24 cellular contexts compared by ENCODE assay signal in the genomic region with DNA sequence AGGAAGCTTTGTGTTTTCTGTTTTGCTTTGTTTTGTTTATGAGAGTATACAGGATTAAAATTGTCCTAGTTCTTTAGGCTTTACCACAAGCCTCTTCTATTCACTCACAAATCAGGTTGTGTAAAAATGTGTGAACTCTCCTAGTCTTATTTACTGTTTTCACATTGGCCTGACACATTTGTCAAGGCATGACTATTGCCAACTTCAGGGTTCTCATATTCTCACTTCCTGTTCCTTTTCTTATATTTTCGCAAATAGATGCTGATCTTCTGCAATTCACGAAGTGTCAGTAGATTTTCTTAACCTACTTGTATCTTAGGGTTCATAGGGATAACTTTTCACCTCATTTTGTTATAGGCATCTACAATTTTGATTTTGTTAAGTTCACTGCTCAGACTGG.
DNase-seq lines count a peak whose midpoint lies in the region; ATAC-seq and TF ChIP-seq lines count a peak whose summit lies in the region.
"Had no signal": no experiment of that assay in that cellular context is flagged by ENCODE, and none has a peak within 500 bp of the region (broad histone marks: within the 10 kb centered on the region; RNA-seq: fewer than 3 reads in every experiment).

No MANE protein-coding gene starts in this region.

- peaks cover 0 to 11% (median 7%) of the 10 kb centered on the region in 4 donors for H3K4me1 ChIP-seq in right lobe of liver

- peak overlapping the region in 2 of 3 donors; percentile 12 to 20 for H3K27ac Mint-ChIP-seq in IgD-negative memory B cell
- H3K27ac Mint-ChIP-seq: CD8-positive, alpha-beta T cell; T-helper 17 cell had no signal

- H3K4me3 ChIP-seq in right lobe of liver: no peak overlapping the region
- H3K4me3 ChIP-seq: BLaER1 treated with 17β-estradiol and CSF1 and Interleukin-3, amounts not matched to agents 10 nM and 100 nM; K562; MG63 had no signal

- no peaks in the 10 kb centered on the region for H3K27me3 Mint-ChIP-seq in IgD-negative memory B cell
- H3K27me3 Mint-ChIP-seq: T-helper 17 cell had no signal

- H3K4me3 Mint-ChIP-seq in IgD-negative memory B cell: no peak overlapping the region
- H3K4me3 Mint-ChIP-seq: CD8-positive, alpha-beta T cell; T-helper 17 cell had no signal

- H3K27me3 ChIP-seq in right lobe of liver: no peaks in the 10 kb centered on the region
- H3K27me3 ChIP-seq: BLaER1 treated with 17β-estradiol and CSF1 and Interleukin-3, amounts not matched to agents 10 nM and 100 nM; MG63 had no signal

- H3K4me1 Mint-ChIP-seq in IgD-negative memory B cell: peaks cover 0 to 3% (median 0%) of the 10 kb centered on the region in 3 donors

- DNase-seq in SIG-M5 treated with dmso at 0.1 percent for 504 hours (lab: John Stamatoyannopoulos, UW; ENCODE audit: unreplicated experiment) (peak; percentile 26), SIG-M5 (lab: John Stamatoyannopoulos, UW) (no peak), NOMO-1 treated with DMSO at 0.1 percent for 48 hours (lab: John Stamatoyannopoulos, UW; ENCODE audit: unreplicated experiment) (peak; percentile 58), right lobe of liver (no peak), superior temporal gyrus (ENCODE audit: extremely low spot score) (no peak), NCI-H2171 (lab: John Stamatoyannopoulos, UW) (no peak), kidney tubule cell (ENCODE audit: low spot score) (no peak)
- DNase-seq: ACHN; CD8-positive, alpha-beta T cell; DND-41; MG63; NCI-H1105 treated with DMSO at 0.1 percent for 48 hours; NCI-H1694; NCI-H2081; NCI-H2171 treated with DMSO at 0.1 percent for 48 hours; NCI-H524 treated with DMSO at 0.1 percent for 48 hours; NCI-H82; SW 1271; T-helper 17 cell had no signal

- ATAC-seq in right lobe of liver: peak; percentile 24 to 75 (median 68)
- ATAC-seq: CD8-positive, alpha-beta T cell; K562; Panc1; T-helper 17 cell had no signal

- intact Hi-C loops in right lobe of liver (cut with DNase I): no loop called here

- WGBS in right lobe of liver (ENCODE audit: insufficient coverage, low coverage, low lambda C conversion rate, missing lambda C conversion rate): 45% methylated on average over 2 of the region's 2 CpGs

- no peaks in the 10 kb centered on the region for H3K9me3 Mint-ChIP-seq in IgD-negative memory B cell
- H3K9me3 Mint-ChIP-seq: CD8-positive, alpha-beta T cell had no signal

- H3K36me3 Mint-ChIP-seq in IgD-negative memory B cell: peaks cover 1% of the 10 kb centered on the region
- H3K36me3 Mint-ChIP-seq: CD8-positive, alpha-beta T cell had no signal

- no peak for TF ChIP-seq POLR2A in right lobe of liver (IDR thresholded peaks at IDR 0.05)

- H3K9me3 ChIP-seq in right lobe of liver: no peaks in the 10 kb centered on the region
- H3K9me3 ChIP-seq: BLaER1 treated with 17β-estradiol and CSF1 and Interleukin-3, amounts not matched to agents 10 nM and 100 nM; MG63 had no signal

- no peaks in the 10 kb centered on the region for H3K36me3 ChIP-seq in right lobe of liver
- H3K36me3 ChIP-seq: BLaER1 treated with 17β-estradiol and CSF1 and Interleukin-3, amounts not matched to agents 10 nM and 100 nM; MG63 had no signal

- TF ChIP-seq CTCF in right lobe of liver (IDR thresholded peaks at IDR 0.05): no peak

- peak overlapping the region; percentile 13 to 43 (median 32) for H3K27ac ChIP-seq in right lobe of liver
- H3K27ac ChIP-seq: 22Rv1; BLaER1 treated with 17β-estradiol and CSF1 and Interleukin-3, amounts not matched to agents 10 nM and 100 nM had no signal

Comparison
In these comparisons a context has a peak if more than half of its experiments do, and no peak if none do; other contexts are left out.
1. DNase-seq: peak in SIG-M5 treated with dmso at 0.1 percent for 504 hours (single experiment) and NOMO-1 treated with DMSO at 0.1 percent for 48 hours (single experiment); none in SIG-M5 (single experiment), right lobe of liver (0 of 3), superior temporal gyrus (single experiment), NCI-H2171 (single experiment) and kidney tubule cell (single experiment).